In the genomic region with DNA sequence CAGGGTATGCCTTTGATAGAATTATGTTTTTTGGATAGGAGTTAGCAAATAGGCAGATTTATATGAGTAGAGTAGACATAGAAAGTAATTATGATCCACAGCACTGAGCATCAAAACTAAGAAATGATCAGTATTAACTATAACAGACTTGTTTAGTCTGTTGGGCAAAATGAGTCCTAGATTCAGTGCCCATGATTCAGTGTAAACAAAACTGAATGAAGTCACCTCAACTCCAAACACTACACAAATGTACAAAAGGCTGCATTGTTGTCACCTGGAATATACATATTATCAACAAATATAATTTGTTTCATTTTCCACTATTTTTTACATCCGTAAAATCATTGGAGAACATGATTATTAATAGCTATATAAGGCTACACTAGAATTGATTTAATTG, we compare ENCODE assay signal across 33 cellular contexts.
"Had no signal": no experiment of that assay in that cellular context is flagged by ENCODE, and none has a peak within 500 bp of the region (broad histone marks: within the 10 kb centered on the region; RNA-seq: fewer than 3 reads in every experiment).

No MANE protein-coding gene starts in this region.

- H3K27me3 ChIP-seq: colonic mucosa, gastrocnemius medialis, right atrium auricular region, stomach, suprapubic skin, tibial artery had no signal

- H3K4me2 ChIP-seq: smooth muscle cell had no signal

- ATAC-seq: activated T-cell treated with anti-CD3 and anti-CD28 coated beads, Interleukin-2, amount 50 U/mL, for 72 hours; gastrocnemius medialis; psoas muscle; stimulated activated naive B cell treated with anti-CD40 and anti-IgM and Interleukin-4, amounts not matched to agents 10 μg/mL and 1 μg/mL and 100 μg/mL, for 72 hours; T-cell had no signal

- DNase-seq: activated CD4-positive, alpha-beta T cell treated with anti-CD3 and anti-CD28 coated beads for 4 hours; activated CD4-positive, alpha-beta T cell treated with anti-CD3 and anti-CD28 coated beads, Interleukin-2, amount 50 U/mL, for 4 hours; activated effector memory CD4-positive, alpha-beta T cell treated with Interleukin-2 at 50 U/mL for 16 hours; activated naive CD4-positive, alpha-beta T cell treated with Interleukin-2 at 50 U/mL for 16 hours; activated T-cell treated with anti-CD3 and anti-CD28 coated beads for 4 hours; activated T-cell treated with anti-CD3 and anti-CD28 coated beads, Interleukin-2, amount 50 U/mL, for 72 hours; anterior cingulate cortex; cerebellar nuclear complex; colonic mucosa; effector CD8-positive, alpha-beta T cell; erythroblast; gastrocnemius medialis; glutamatergic neuron; islet precursor cell; left ventricle myocardium inferior; naive B cell; occipital lobe; psoas muscle; stimulated activated CD4-positive, alpha-beta T cell treated with anti-CD3 and anti-CD28 coated beads, Interleukin-1b, Interleukin-23, amount 100 ng/mL, for 48 hours; stimulated activated CD4-positive, alpha-beta T cell treated with anti-CD3 and anti-CD28 coated beads, Interleukin-4, amount 100 ng/mL, for 4 hours; stimulated activated CD8-positive, alpha-beta memory T cell treated with anti-CD3 and anti-CD28 coated beads, Interleukin-4, amount 100 ng/mL, for 48 hours; stimulated activated naive B cell treated with anti-CD40 and anti-IgM and Interleukin-4, amounts not matched to agents 10 μg/mL and 1 μg/mL and 100 μg/mL, for 72 hours; stomach; T-cell; tibial artery had no signal

- H2AFZ ChIP-seq: parathyroid adenoma had no signal

- H3K36me3 ChIP-seq: colonic mucosa had no signal

- H3K4me3 Mint-ChIP-seq: activated naive CD8-positive, alpha-beta T cell; activated T-cell treated with anti-CD3 and anti-CD28 coated beads, Interleukin-2, amount 50 U/mL, for 72 hours; mesothelial cell of epicardium; naive B cell; neural crest cell; stimulated activated naive B cell treated with anti-CD40 and anti-IgM and Interleukin-4, amounts not matched to agents 10 μg/mL and 1 μg/mL and 100 μg/mL, for 72 hours; T-cell had no signal

- H3K27ac ChIP-seq: colonic mucosa, gastrocnemius medialis, left ventricle myocardium inferior, parathyroid adenoma, psoas muscle, right atrium auricular region, stomach, suprapubic skin, tibial artery, VCaP had no signal

- H3K79me2 ChIP-seq: parathyroid adenoma had no signal

- H3K4me1 ChIP-seq: colonic mucosa, parathyroid adenoma, right atrium auricular region had no signal

- H3K4me1 Mint-ChIP-seq: mesothelial cell of epicardium, naive B cell, neural crest cell had no signal

- H3K9ac ChIP-seq: parathyroid adenoma had no signal

- H3K9me3 Mint-ChIP-seq: activated T-cell treated with anti-CD3 and anti-CD28 coated beads, Interleukin-2, amount 50 U/mL, for 72 hours; mesothelial cell of epicardium; naive B cell; neural crest cell; stimulated activated naive B cell treated with anti-CD40 and anti-IgM and Interleukin-4, amounts not matched to agents 10 μg/mL and 1 μg/mL and 100 μg/mL, for 72 hours; T-cell had no signal

- H3K9me3 ChIP-seq: colonic mucosa, gastrocnemius medialis, left ventricle myocardium inferior, psoas muscle, right atrium auricular region, stomach, suprapubic skin, tibial artery had no signal

- H3K27me3 Mint-ChIP-seq: activated naive CD8-positive, alpha-beta T cell; naive B cell; stimulated activated naive B cell treated with anti-CD40 and anti-IgM and Interleukin-4, amounts not matched to agents 10 μg/mL and 1 μg/mL and 100 μg/mL, for 72 hours; T-cell had no signal

- H3K4me3 ChIP-seq: colonic mucosa, gastrocnemius medialis, left ventricle myocardium inferior, psoas muscle, right atrium auricular region, smooth muscle cell, stomach, suprapubic skin, tibial artery had no signal

- H3K27ac Mint-ChIP-seq: activated naive CD8-positive, alpha-beta T cell; activated T-cell treated with anti-CD3 and anti-CD28 coated beads, Interleukin-2, amount 50 U/mL, for 72 hours; mesothelial cell of epicardium; naive B cell; stimulated activated naive B cell treated with anti-CD40 and anti-IgM and Interleukin-4, amounts not matched to agents 10 μg/mL and 1 μg/mL and 100 μg/mL, for 72 hours; T-cell had no signal
